ENCODE assay signal across 8 cellular contexts in the genomic region with DNA sequence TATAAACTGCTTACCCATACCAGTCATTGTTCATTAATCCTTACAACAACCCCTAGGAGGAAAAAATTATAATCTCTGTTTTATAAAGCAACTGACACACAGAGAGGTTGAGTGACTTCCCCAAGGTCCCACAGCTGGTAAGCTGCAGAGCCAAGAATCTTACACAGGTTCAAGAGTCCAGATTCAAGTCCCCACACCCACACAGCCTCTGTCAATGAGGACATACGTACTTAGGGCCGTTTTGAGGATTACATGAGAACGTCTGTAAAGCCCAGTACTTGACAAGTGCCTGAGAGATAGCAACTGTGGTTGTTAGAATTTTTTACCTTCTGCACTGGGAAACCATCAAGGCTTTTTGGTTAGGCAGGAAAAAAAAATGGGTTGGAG. TPM values are rescaled to one million over a fixed set of nuclear protein-coding genes. Genes with fewer than 3 reads are reported as not detected.
DNase-seq lines count a peak whose midpoint lies in the region; ATAC-seq and TF ChIP-seq lines count a peak whose summit lies in the region.

No MANE protein-coding gene starts in this region.

- peaks cover 43% of the 10 kb centered on the region for H3K79me2 ChIP-seq in ACC112 (ENCODE audit: control insufficient read depth, insufficient read depth, low read length, unreplicated experiment)
- H3K79me2 ChIP-seq in GM23338 (replicated peaks; ENCODE audit: insufficient read depth) = no peaks in the 10 kb centered on the region

- no peak for TF ChIP-seq CTCF in GM23338 (conservative IDR thresholded peaks at IDR 0.05; ENCODE audit: low read depth in 2 of 2)
- TF ChIP-seq CTCF in stomach (IDR thresholded peaks at IDR 0.05) = no peak

- CTCF ChIA-PET in activated CD4-positive, alpha-beta memory T cell treated with anti-CD3 and anti-CD28 coated beads for 36 hours (lab: Charles Lee) = no interaction called here

- H3K27ac ChIP-seq in ACC112 (ENCODE audit: low read depth, low read length) = peak overlapping the region; percentile 5
- H3K27ac ChIP-seq in GM23338 (ENCODE audit: low read depth) = no peak overlapping the region
- peak overlapping the region; percentile 36 for H3K27ac ChIP-seq in right cardiac atrium (ENCODE audit: low read length)
- peak overlapping the region; percentile 67 to 91 (median 87) for H3K27ac ChIP-seq in stomach

- peak overlapping the region; percentile 79 for H3K4me2 ChIP-seq in GM23338

- peaks cover 13% of the 10 kb centered on the region for H3K4me1 ChIP-seq in ACC112 (ENCODE audit: control insufficient read depth, insufficient read depth, low read length, unreplicated experiment)
- 0 out of 2 replicates have a peak, but pooled peaks cover 4% of the 10 kb centered on the region for H3K4me1 ChIP-seq in GM23338 (ENCODE audit: insufficient read depth)
- no peaks in the 10 kb centered on the region for H3K4me1 ChIP-seq in right cardiac atrium (ENCODE audit: control insufficient read depth, insufficient read depth, low read length)
- peaks cover 0 to 19% (median 7%) of the 10 kb centered on the region in 4 donors for H3K4me1 ChIP-seq in stomach

- WGBS in right cardiac atrium = 3% methylated on average over 3 of the region's 3 CpGs
- 0 to 11% (median 3%) methylated on average over 3 of the region's 3 CpGs for WGBS in stomach, 5 donors

- H3K9me3 ChIP-seq in right cardiac atrium (ENCODE audit: control insufficient read depth, low read length) (no peaks in the 10 kb centered on the region), stomach (no peaks in the 10 kb centered on the region)

- no peaks in the 10 kb centered on the region for H4K20me1 ChIP-seq in GM23338 (replicated peaks; ENCODE audit: insufficient read depth)

- peak overlapping the region; percentile 74 for H3K4me3 Mint-ChIP-seq in GM23338
- H3K4me3 Mint-ChIP-seq in activated CD4-positive, alpha-beta memory T cell treated with anti-CD3 and anti-CD28 coated beads for 36 hours = peak overlapping the region; percentile 61

- H3K36me3 ChIP-seq in ACC112 (ENCODE audit: insufficient read depth, low read length) (no peaks in the 10 kb centered on the region), GM23338 (ENCODE audit: insufficient read depth) (no peaks in the 10 kb centered on the region), stomach (no peaks in the 10 kb centered on the region)

- H3K27me3 Mint-ChIP-seq in GM23338 (ENCODE audit: insufficient read depth, low read depth, poor library complexity) = peaks cover 3% of the 10 kb centered on the region
- no peaks in the 10 kb centered on the region for H3K27me3 Mint-ChIP-seq in activated CD4-positive, alpha-beta memory T cell treated with anti-CD3 and anti-CD28 coated beads for 36 hours

- H3F3A ChIP-seq in GM23338 (replicated peaks; ENCODE audit: low read depth) = no peaks in the 10 kb centered on the region

- H3K4me3 ChIP-seq in ACC112 (ENCODE audit: low read depth, low read length) (peak overlapping the region; percentile 89), GM23338 (peak overlapping the region; percentile 56), right cardiac atrium (ENCODE audit: low read length) (peak overlapping the region; percentile 94), stomach (peak overlapping the region; percentile 57 to 64 (median 61))

- H3K9me2 ChIP-seq in GM23338 (ENCODE audit: insufficient read depth) = no peaks in the 10 kb centered on the region

- H3K27me3 ChIP-seq in ACC112 (ENCODE audit: insufficient read depth, low read length) (no peaks in the 10 kb centered on the region), GM23338 (ENCODE audit: insufficient read depth) (peaks cover 11% of the 10 kb centered on the region; the same call in 1 of the 2 replicates), right cardiac atrium (ENCODE audit: control insufficient read depth, insufficient read depth) (no peaks in the 10 kb centered on the region), stomach (no peaks in the 10 kb centered on the region)

- POLR2A ChIA-PET in activated CD4-positive, alpha-beta memory T cell treated with anti-CD3 and anti-CD28 coated beads for 36 hours (lab: Charles Lee) = no interaction called here

- no peaks in the 10 kb centered on the region for H3K36me3 Mint-ChIP-seq in GM23338 (ENCODE audit: low read depth)
- H3K36me3 Mint-ChIP-seq in activated CD4-positive, alpha-beta memory T cell treated with anti-CD3 and anti-CD28 coated beads for 36 hours = no peaks in the 10 kb centered on the region

- no peak for TF ChIP-seq POLR2A in stomach (IDR thresholded peaks at IDR 0.05)

- ATAC-seq in GM23338 (no peak), right cardiac atrium (no peak), HG02763 (IDR thresholded peaks at IDR 0.05; ENCODE audit: unreplicated experiment) (no peak), HG02970 (IDR thresholded peaks at IDR 0.05; ENCODE audit: low FRiP score, unreplicated experiment) (no peak)

- TF ChIP-seq EP300 in stomach (IDR thresholded peaks at IDR 0.05) = no peak

- H2AFZ ChIP-seq in ACC112 (ENCODE audit: low read length, unreplicated experiment) (peak overlapping the region; percentile 78), GM23338 (peak overlapping the region; percentile 85)

- no peak for DNase-seq in GM23338 (ENCODE audit: low spot score)
- no peak for DNase-seq in activated CD4-positive, alpha-beta memory T cell treated with anti-CD3 and anti-CD28 coated beads for 36 hours
- DNase-seq in right cardiac atrium = no peak
- DNase-seq in stomach = no peak
- DNase-seq in COLO668 (lab: John Stamatoyannopoulos, UW; ENCODE audit: unreplicated experiment) = no peak

- H3K4me1 Mint-ChIP-seq in GM23338 = no peaks in the 10 kb centered on the region; the same call in 2 of the 3 replicates
- H3K4me1 Mint-ChIP-seq in activated CD4-positive, alpha-beta memory T cell treated with anti-CD3 and anti-CD28 coated beads for 36 hours (ENCODE audit: low read depth) = peaks cover 19% of the 10 kb centered on the region

- intact Hi-C loops in activated CD4-positive, alpha-beta memory T cell treated with anti-CD3 and anti-CD28 coated beads for 36 hours (cut with micrococcal nuclease) = no loop called here
- intact Hi-C loops in right cardiac atrium (cut with DNase I) (no loop called here), stomach (cut with DNase I; ENCODE audit: low total_unique reads) (no loop called here)

- H3K9me3 Mint-ChIP-seq in GM23338 = peaks cover 3% of the 10 kb centered on the region; the same call in 2 of the 3 replicates
- H3K9me3 Mint-ChIP-seq in activated CD4-positive, alpha-beta memory T cell treated with anti-CD3 and anti-CD28 coated beads for 36 hours = no peaks in the 10 kb centered on the region

- H3K27ac Mint-ChIP-seq in GM23338 = no peak overlapping the region
- peak overlapping the region; percentile 39 for H3K27ac Mint-ChIP-seq in activated CD4-positive, alpha-beta memory T cell treated with anti-CD3 and anti-CD28 coated beads for 36 hours

TF ChIP-seq in GM23338, 12 proteins besides CTCF, POLR2A, EP300 and RAD21 (continues in another document):
- TF ChIP-seq EZH2 (IDR thresholded peaks at IDR 0.05; ENCODE audit: low read depth, unreplicated experiment) (no peak), STAT1 (IDR thresholded peaks at IDR 0.05; ENCODE audit: unreplicated experiment) (no peak)

RNA-seq across cellular contexts. Expression of gene SLC25A43, which starts 0.6 kb away (rescaled TPM):
- 8.9 and 12.7 TPM in 2 replicates for total RNA-seq in GM23338 (2014; rRNA removed; shearing (Covaris generic))
- 7.1 and 8.7 TPM in 2 replicates for polyA plus RNA-seq in GM23338 (2016; fragmentation: Nextera tagmentation; extraction: Ambion mirVana)
- total RNA-seq in activated CD4-positive, alpha-beta memory T cell treated with anti-CD3 and anti-CD28 coated beads for 36 hours = 1 to 10 TPM; 6.0 to 6.2 TPM
- total RNA-seq in right cardiac atrium = 1 to 10 TPM; 3.9 to 6.0 (median 5.3) TPM
- 4.3 TPM for polyA plus RNA-seq in right cardiac atrium
- 10 to 100 TPM in 2 of 5 donors, 1 to 10 TPM in 2, under 1 TPM in 1; 0.58 to 36.2 (median 6.2) TPM for total RNA-seq in stomach
- 10 to 100 TPM in 2 of 3 donors, 1 to 10 TPM in 1; 7.3 to 13.6 (median 12.1) TPM for polyA plus RNA-seq in stomach
